In genomic region chr6:24357336-24358218, GRCh38 we compare ENCODE assay signal across 8 cellular contexts. TPM values are rescaled to one million over a fixed set of nuclear protein-coding genes. Genes with fewer than 3 reads are reported as not detected.
A peak's percentile ranks its signal among the peaks of the same experiment; 100 is the strongest.
DNase-seq lines count a peak whose midpoint lies in the region; ATAC-seq, FAIRE-seq and TF ChIP-seq lines count a peak whose summit lies in the region.

TSS of gene DCDC2 (minus strand) at chr6:24358059. CDS start at chr6:24357750, 309 bp downstream.

- no peak for TF ChIP-seq RAD21 in K562 (CRISPR knock-in tag; conservative IDR thresholded peaks at IDR 0.05 in 1 of 2, IDR thresholded peaks at IDR 0.05 in 1 of 2)

- CTCF ChIA-PET in K562 (lab: Yijun Ruan, JAX; ENCODE audit: low intra/inter-chr PET ratio) (no interaction called here), OCI-LY7 (lab: Charles Lee; ENCODE audit: unreplicated experiment) (no interaction called here)

- H3K4me1 ChIP-seq in K562 (replicated peaks in 1 of 2; ENCODE audit: control insufficient read depth in 2 of 2, insufficient read depth in 2 of 2, low read length in 2 of 2) (peaks cover 0 to 14% of the 10 kb centered on the region in 2 experiments; a peak in 3 of 5 replicates), keratinocyte (ENCODE audit: control insufficient read depth, extremely low read depth, insufficient read depth, low read length) (peaks cover 11% of the 10 kb centered on the region), OCI-LY7 (ENCODE audit: insufficient read depth, low read length, poor library complexity, severe bottlenecking) (peaks cover 4% of the 10 kb centered on the region)

- H3K9me2 ChIP-seq in OCI-LY7 (ENCODE audit: insufficient read depth, low read length) = no peaks in the 10 kb centered on the region

- POLR2A ChIA-PET in K562 (lab: Yijun Ruan, JAX) = interaction anchor here (0.5 to 1.1 kb wide), 2 partner anchors 41 to 627 kb away, joined by 3 read pairs; no protein-coding TSS in a partner anchor
- POLR2A ChIA-PET in OCI-LY7 (lab: Charles Lee) = no interaction called here

- TF ChIP-seq EP300 in K562 (IDR thresholded peaks at IDR 0.05; ENCODE audit: low read length) = no peak

- in situ Hi-C loops in K562 (cut with MboI) = no loop called here

- no peak for TF ChIP-seq POLR2A in K562 (conservative IDR thresholded peaks at IDR 0.05)

- H2AFZ ChIP-seq in K562 (ENCODE audit: low read depth, low read length) = peak within 1 kb of the TSS; percentile 79
- peak within 1 kb of the TSS; percentile 82 for H2AFZ ChIP-seq in keratinocyte (ENCODE audit: control insufficient read depth, low read length)
- no peak within 1 kb of the TSS for H2AFZ ChIP-seq in OCI-LY7 (ENCODE audit: low read length)

- H3K4me3 ChIP-seq in SK-N-MC (peak within 1 kb of the TSS; percentile 81), K562 (0 out of 2 replicates have a peak within 1 kb of the TSS, but pooled peaks have one; percentile 10), keratinocyte (ENCODE audit: control insufficient read depth in 2 of 3, extremely low read depth in 1 of 3, insufficient read depth in 2 of 3, low read depth in 1 of 3, low read length in 3 of 3) (peak within 1 kb of the TSS; percentile 23 to 54 (median 35)), OCI-LY7 (ENCODE audit: low read depth, low read length, poor library complexity, severe bottlenecking) (no peak within 1 kb of the TSS)

- FAIRE-seq in K562 (lab: Jason Lieb, UNC) (no peak), keratinocyte (lab: Jason Lieb, UNC) (peak; percentile 26)

- H4K20me1 ChIP-seq in K562 (replicated peaks; ENCODE audit: control insufficient read depth, insufficient read depth, low read length) (no peaks in the 10 kb centered on the region), keratinocyte (ENCODE audit: control insufficient read depth, extremely low read depth, insufficient read depth, low read length) (no peaks in the 10 kb centered on the region), OCI-LY7 (ENCODE audit: insufficient read depth, low read length) (no peaks in the 10 kb centered on the region)

- peak within 1 kb of the TSS; percentile 84 for H3K27ac ChIP-seq in SK-N-MC
- H3K27ac ChIP-seq in K562 (ENCODE audit: extremely low read depth, low read depth, low read length) = no peak within 1 kb of the TSS
- no peak within 1 kb of the TSS for H3K27ac ChIP-seq in keratinocyte (ENCODE audit: control insufficient read depth, insufficient read depth, low read length)
- no peak within 1 kb of the TSS for H3K27ac ChIP-seq in OCI-LY7 (ENCODE audit: low read depth, low read length, poor library complexity, severe bottlenecking)

- H3K4me2 ChIP-seq in K562 (ENCODE audit: insufficient read depth, low read length) = peak within 1 kb of the TSS; percentile 56
- peak within 1 kb of the TSS; percentile 65 for H3K4me2 ChIP-seq in keratinocyte (ENCODE audit: control insufficient read depth, extremely low read depth, insufficient read depth, low read depth, low read length)
- no peak within 1 kb of the TSS for H3K4me2 ChIP-seq in OCI-LY7 (ENCODE audit: low read length)

- H3K9me3 ChIP-seq in SK-N-MC (ENCODE audit: low read depth, low read length) = no peaks in the 10 kb centered on the region
- H3K9me3 ChIP-seq in K562 (replicated peaks; ENCODE audit: control insufficient read depth, insufficient read depth, low read depth, low read length) = no peaks in the 10 kb centered on the region
- H3K9me3 ChIP-seq in keratinocyte (ENCODE audit: control insufficient read depth, low read depth, low read length) = no peaks in the 10 kb centered on the region
- H3K9me3 ChIP-seq in OCI-LY7 (ENCODE audit: low read length) = no peaks in the 10 kb centered on the region

- H3K27me3 ChIP-seq in K562 (ENCODE audit: control insufficient read depth in 2 of 2, insufficient read depth in 2 of 2, low read length in 2 of 2) (peaks cover 20 to 22% of the 10 kb centered on the region in 2 experiments; a peak in 4 of 5 replicates), keratinocyte (ENCODE audit: control insufficient read depth, extremely low read depth, insufficient read depth, low read length) (peaks cover 14% of the 10 kb centered on the region)

- intact Hi-C loops in K562 (cut with micrococcal nuclease) = no loop called here
- intact Hi-C loops in OCI-LY7 (cut with micrococcal nuclease; ENCODE audit: unreplicated experiment) = no loop called here

- peak; percentile 70 for ATAC-seq in K562
- no peak for ATAC-seq in HG02759 (IDR thresholded peaks at IDR 0.05; ENCODE audit: unreplicated experiment)
- ATAC-seq in HG02763 (IDR thresholded peaks at IDR 0.05; ENCODE audit: unreplicated experiment) = no peak

- no TSS peak for BruUV-seq in K562 (replicated peaks; lab: Mats Ljungman, UMichigan)
- no TSS peak for BruUV-seq in OCI-LY7 (replicated peaks; lab: Mats Ljungman, UMichigan)

- H3K79me2 ChIP-seq in K562 (ENCODE audit: control insufficient read depth, insufficient read depth, low read length) = no peaks in the 10 kb centered on the region
- no peaks in the 10 kb centered on the region for H3K79me2 ChIP-seq in keratinocyte (ENCODE audit: control insufficient read depth, insufficient read depth, low read length)
- H3K79me2 ChIP-seq in OCI-LY7 (ENCODE audit: insufficient read depth, low read depth, low read length) = no peaks in the 10 kb centered on the region

- H3K9ac ChIP-seq in SK-N-MC (ENCODE audit: insufficient read length) = peak within 1 kb of the TSS; percentile 68
- H3K9ac ChIP-seq in K562 (ENCODE audit: insufficient read depth in 1 of 2, low read depth in 2 of 2, low read length in 2 of 2) = peak within 1 kb of the TSS in 1 of 2 experiments; percentile 68; a peak in 1 of 4 replicates
- H3K9ac ChIP-seq in keratinocyte (ENCODE audit: control insufficient read depth, extremely low read depth, insufficient read depth, low read length) = peak within 1 kb of the TSS; percentile 28

- TF ChIP-seq CTCF in K562 (IDR thresholded peaks at IDR 0.05 in 2 of 3, conservative IDR thresholded peaks at IDR 0.05 in 1 of 3; ENCODE audit: insufficient read depth in 2 of 3, low read depth in 1 of 3, low read length in 3 of 3) = no peak
- no peak for TF ChIP-seq CTCF in keratinocyte (optimal IDR thresholded peaks at IDR 0.05 in 1 of 3, IDR thresholded peaks at IDR 0.05 in 1 of 3, conservative IDR thresholded peaks at IDR 0.05 in 1 of 3; ENCODE audit: extremely low read depth in 1 of 3, insufficient read depth in 2 of 3, low read length in 3 of 3)
- TF ChIP-seq CTCF in OCI-LY7 (conservative IDR thresholded peaks at IDR 0.05; ENCODE audit: low read length) = no peak

- no peaks in the 10 kb centered on the region for H3K36me3 ChIP-seq in SK-N-MC (ENCODE audit: insufficient read depth, low read length)
- no peaks in the 10 kb centered on the region for H3K36me3 ChIP-seq in K562 (ENCODE audit: control insufficient read depth, insufficient read depth, low read length)
- no peaks in the 10 kb centered on the region for H3K36me3 ChIP-seq in keratinocyte (ENCODE audit: control insufficient read depth in 2 of 2, extremely low read depth in 1 of 2, insufficient read depth in 2 of 2, low read length in 2 of 2)
- no peaks in the 10 kb centered on the region for H3K36me3 ChIP-seq in OCI-LY7 (ENCODE audit: insufficient read depth, low read length)

- WGBS in K562 (ENCODE audit: insufficient coverage, low coverage, missing lambda C conversion rate) = 19% methylated on average over 61 of the region's 61 CpGs

- H3K9me1 ChIP-seq in K562 (ENCODE audit: control insufficient read depth, insufficient read depth, low read length) = peaks cover 3% of the 10 kb centered on the region
- no peaks in the 10 kb centered on the region for H3K9me1 ChIP-seq in keratinocyte (ENCODE audit: control insufficient read depth, extremely low read depth, insufficient read depth, low read length)

- peak; percentile 53 for DNase-seq in DMS79 treated with DMSO at 0.1 percent for 48 hours (lab: John Stamatoyannopoulos, UW)
- DNase-seq in SK-N-MC (ENCODE audit: low read depth, low spot score) = no peak
- peak in 1 of 4 experiments; percentile 14 for DNase-seq in K562 (ENCODE audit: extremely low read depth in 1 of 4, low spot score in 3 of 4)
- DNase-seq in keratinocyte (ENCODE audit: low read depth, low spot score) = no peak
- DNase-seq in stimulated activated CD4-positive, alpha-beta T cell treated with anti-CD3 and anti-CD28 coated beads, Interleukin-1b, Interleukin-23, amount 100 ng/mL, for 48 hours = peak; percentile 31
- DNase-seq in OCI-LY7 (ENCODE audit: low spot score) = no peak

- dilution Hi-C loops in keratinocyte (cut with MboI; ENCODE audit: extremely low pct_ligation_motif_present, low sequenced_read_pairs) = no loop called here

TF ChIP-seq in K562, 482 proteins besides CTCF, POLR2A, EP300 and RAD21 (continues in another document):
- 0 out of 2 replicates have a peak, but pooled peaks have one; percentile 9 for TF ChIP-seq CXXC5 (CRISPR knock-in tag; IDR thresholded peaks at IDR 0.05)

RNA-seq across cellular contexts. Expression of gene DCDC2, which starts in this region (rescaled TPM):
- total RNA-seq in K562 (2011; cell fraction: chromatin; rRNA removed; ENCODE audit: low replicate concordance) = not detected in 2 replicates
- total RNA-seq in K562 (2011; cell fraction: nucleolus; rRNA removed) = not detected in 2 replicates
- total RNA-seq in K562 (2011; cell fraction: nucleoplasm; rRNA removed) = not detected in 2 replicates
- total RNA-seq in K562 (2014; rRNA removed) (not detected in 2 replicates), K562 (2014; rRNA removed; fragmentation: Illumina TruSeq; extraction: Trizol) (not detected in 2 replicates), K562 (2015; rRNA removed; fragmentation: Illumina TruSeq; extraction: Trizol) (not detected in 2 replicates), K562 (2021) (0.04 TPM in 1 of 2 replicates, not detected in the other), OCI-LY7 (2022) (not detected in 2 replicates)
- polyA plus RNA-seq in K562 (2011; rRNA removed) (not detected in 2 replicates), K562 (2014; fragmentation: Illumina TruSeq; extraction: Trizol) (not detected in 2 replicates), K562 (2014; fragmentation: Nextera tagmentation; extraction: Ambion mirVana) (not detected), K562 (2014; rRNA removed) (not detected in 2 replicates), keratinocyte (0.03 to 0.10 TPM (median 0.08 TPM) in 3 replicates)
- not detected in 2 replicates for polyA plus RNA-seq in K562 (2011; cell fraction: cytosol; rRNA removed)
- polyA plus RNA-seq in K562 (2011; cell fraction: nucleus; rRNA removed) = not detected in 2 replicates
- polyA plus RNA-seq in K562 (2012) = 0.01 and 0.03 TPM in 2 replicates
- not detected in 2 replicates for polyA minus RNA-seq in K562 (2011; rRNA and poly(A)+ RNA removed)
- not detected in 2 replicates for polyA minus RNA-seq in K562 (2011; cell fraction: cytosol; rRNA and poly(A)+ RNA removed)
- polyA minus RNA-seq in K562 (2011; cell fraction: nucleus; rRNA and poly(A)+ RNA removed) = not detected in 2 replicates
- 0.62 TPM for polyA plus RNA-seq in keratinocyte (2011; ENCODE audit: low read depth)
- 0.04 and 0.05 TPM in 2 replicates for polyA plus RNA-seq in keratinocyte (2011; cell fraction: cytosol; rRNA removed)
- polyA plus RNA-seq in keratinocyte (2011; cell fraction: nucleus; rRNA removed) = 0.04 and 0.05 TPM in 2 replicates
- 0.05 and 0.23 TPM in 2 replicates for polyA plus RNA-seq in keratinocyte (2012; ENCODE audit: low replicate concordance)
- polyA minus RNA-seq in keratinocyte = 0.06 TPM in 1 of 3 replicates, not detected in the others
- polyA minus RNA-seq in keratinocyte (2011; cell fraction: cytosol; rRNA and poly(A)+ RNA removed) = not detected
- not detected in 2 replicates for polyA minus RNA-seq in keratinocyte (2011; cell fraction: nucleus; rRNA and poly(A)+ RNA removed)
- 0.06 and 0.15 TPM in 2 replicates for total RNA-seq in OCI-LY7 (2014; rRNA removed; shearing (Covaris generic))

Comparison
In these comparisons a context has a peak if more than half of its experiments do, and no peak if none do; other contexts are left out.
1. Peak in ATAC-seq, H3K4me3 ChIP-seq and H3K4me2 ChIP-seq in K562; RNA of the gene not detected or under 1 TPM.
2. DNase-seq: peak in DMS79 treated with DMSO at 0.1 percent for 48 hours (single experiment) and stimulated activated CD4-positive, alpha-beta T cell treated with anti-CD3 and anti-CD28 coated beads, Interleukin-1b, Interleukin-23, amount 100 ng/mL, for 48 hours (single experiment); none in SK-N-MC (single experiment), keratinocyte (single experiment) and OCI-LY7 (single experiment).